9 cellular contexts compared by ENCODE assay signal in genomic region chr17:80861360-80861861, GRCh38.
A peak's percentile ranks its signal among the peaks of the same experiment; 100 is the strongest.
DNase-seq lines count a peak whose midpoint lies in the region; ATAC-seq lines count a peak whose summit lies in the region.
"Had no signal": no experiment of that assay in that cellular context is flagged by ENCODE, and none has a peak within 500 bp of the region (broad histone marks: within the 10 kb centered on the region; RNA-seq: fewer than 3 reads in every experiment).

No MANE protein-coding gene starts in this region.

- DNase-seq in NCI-H748 (lab: John Stamatoyannopoulos, UW; ENCODE audit: unreplicated experiment) = peak; percentile 28
- DNase-seq in NCI-H748 treated with DMSO at 0.1 percent for 48 hours (lab: John Stamatoyannopoulos, UW) = no peak
- no peak for DNase-seq in activated CD8-positive, alpha-beta T cell treated with anti-CD3 and anti-CD28 coated beads, Interleukin-2, amount 10 ng/mL, durations not matched to agents 7 days and 5 days
- DNase-seq in neuronal stem cell (ENCODE audit: low spot score) = no peak
- no peak for DNase-seq in AG08396 (ENCODE audit: low spot score)
- no peak for DNase-seq in HCEC 1CT

- H2BK15ac ChIP-seq in neuronal stem cell (ENCODE audit: low read length) = no peak overlapping the region

- H3K18ac ChIP-seq in neuronal stem cell (ENCODE audit: low read length) = no peak overlapping the region

- H3K4me3 Mint-ChIP-seq in activated CD8-positive, alpha-beta T cell treated with anti-CD3 and anti-CD28 coated beads, Interleukin-2, amount 10 ng/mL, durations not matched to agents 7 days and 5 days = no peak overlapping the region

- no peak overlapping the region for H3K23ac ChIP-seq in neuronal stem cell (ENCODE audit: low read depth, low read length, poor library complexity)

- peak overlapping the region; percentile 24 for H2BK5ac ChIP-seq in neuronal stem cell (ENCODE audit: low read length)

- CTCF ChIA-PET in activated CD8-positive, alpha-beta T cell treated with anti-CD3 and anti-CD28 coated beads, Interleukin-2, amount 10 ng/mL, durations not matched to agents 7 days and 5 days (lab: Charles Lee) = interaction anchor here (1.0 to 2.5 kb wide), 7 partner anchors 11 to 98 kb away, joined by 3 to 6 read pairs (median 4); no protein-coding TSS in a partner anchor

- no CpG with 5 or more reads among the region's 11 CpGs for whole genome bisulfite sequencing in neuronal stem cell (ENCODE audit: extremely low coverage in 2 of 2, insufficient read length in 2 of 2, insufficient replicate concordance in 1 of 2), 2 donors

- ATAC-seq in activated CD8-positive, alpha-beta T cell treated with anti-CD3 and anti-CD28 coated beads, Interleukin-2, amount 10 ng/mL, durations not matched to agents 7 days and 5 days = no peak
- ATAC-seq in HG03139 (IDR thresholded peaks at IDR 0.05; ENCODE audit: unreplicated experiment) = no peak

- H3K27ac ChIP-seq in KOPT-K1 (ENCODE audit: low read depth, low read length, poor library complexity, severe bottlenecking) (peak overlapping the region; percentile 77), neuronal stem cell (replicated peaks; ENCODE audit: low read length) (no peak overlapping the region)
- H3K27ac ChIP-seq: brain microvascular endothelial cell had no signal

- H3K9me3 ChIP-seq in KOPT-K1 (ENCODE audit: insufficient read depth, low read length, poor library complexity, severe bottlenecking) (no peaks in the 10 kb centered on the region), neuronal stem cell (replicated peaks in 1 of 2; ENCODE audit: control insufficient read depth in 2 of 2, insufficient read depth in 1 of 2, low read depth in 1 of 2, low read length in 2 of 2) (peaks cover 7 to 8% of the 10 kb centered on the region in 2 donors)

- H3K4ac ChIP-seq in neuronal stem cell (ENCODE audit: low read length) = no peak overlapping the region

- no peak overlapping the region for H3K14ac ChIP-seq in neuronal stem cell (ENCODE audit: low read length)

- POLR2A ChIA-PET in activated CD8-positive, alpha-beta T cell treated with anti-CD3 and anti-CD28 coated beads, Interleukin-2, amount 10 ng/mL, durations not matched to agents 7 days and 5 days (lab: Charles Lee) = interaction anchor here (2.2 to 2.3 kb wide), 2 partner anchors 14 to 16 kb away, joined by 8 to 9 read pairs; no protein-coding TSS in a partner anchor

- no peak overlapping the region for H2BK12ac ChIP-seq in neuronal stem cell (ENCODE audit: low read length)

- H3K27me3 Mint-ChIP-seq in activated CD8-positive, alpha-beta T cell treated with anti-CD3 and anti-CD28 coated beads, Interleukin-2, amount 10 ng/mL, durations not matched to agents 7 days and 5 days (ENCODE audit: low read depth) = no peaks in the 10 kb centered on the region

- no peak overlapping the region for H4K8ac ChIP-seq in neuronal stem cell (ENCODE audit: low read depth, low read length)

- H3K36me3 Mint-ChIP-seq in activated CD8-positive, alpha-beta T cell treated with anti-CD3 and anti-CD28 coated beads, Interleukin-2, amount 10 ng/mL, durations not matched to agents 7 days and 5 days (ENCODE audit: low read depth) = peaks cover 75% of the 10 kb centered on the region

- peak overlapping the region; percentile 92 for H3K27ac Mint-ChIP-seq in activated CD8-positive, alpha-beta T cell treated with anti-CD3 and anti-CD28 coated beads, Interleukin-2, amount 10 ng/mL, durations not matched to agents 7 days and 5 days

- no peak overlapping the region for H3K4me3 ChIP-seq in neuronal stem cell (ENCODE audit: low read length in 2 of 2)

- H4K91ac ChIP-seq in neuronal stem cell (ENCODE audit: low read depth, low read length, poor library complexity) = no peak overlapping the region

- H3K4me1 ChIP-seq in neuronal stem cell (ENCODE audit: control insufficient read depth in 2 of 2, insufficient read depth in 1 of 2, low read depth in 1 of 2, low read length in 2 of 2) = peaks cover 0 to 8% of the 10 kb centered on the region in 2 donors

- no peak overlapping the region for H2BK120ac ChIP-seq in neuronal stem cell (ENCODE audit: low read depth, low read length)

- H3K4me1 Mint-ChIP-seq in activated CD8-positive, alpha-beta T cell treated with anti-CD3 and anti-CD28 coated beads, Interleukin-2, amount 10 ng/mL, durations not matched to agents 7 days and 5 days (ENCODE audit: low read depth) = peaks cover 83% of the 10 kb centered on the region

- no peak overlapping the region for H3K4me2 ChIP-seq in neuronal stem cell (ENCODE audit: insufficient read depth, low read length, poor library complexity, severe bottlenecking)

- no peaks in the 10 kb centered on the region for H3K27me3 ChIP-seq in neuronal stem cell (ENCODE audit: control insufficient read depth in 3 of 3, insufficient read depth in 3 of 3, low read depth in 1 of 3, low read length in 3 of 3)
- H3K27me3 ChIP-seq: brain microvascular endothelial cell had no signal

- no peak overlapping the region for H2AK5ac ChIP-seq in neuronal stem cell (ENCODE audit: low read depth, low read length)

- H2AFZ ChIP-seq in neuronal stem cell (ENCODE audit: low read length) = no peak overlapping the region

- H3K79me1 ChIP-seq in neuronal stem cell (ENCODE audit: low read depth, low read length) = no peaks in the 10 kb centered on the region

- no peak overlapping the region for H3K9ac ChIP-seq in neuronal stem cell (ENCODE audit: low read depth, low read length, poor library complexity)

- H3K36me3 ChIP-seq in KOPT-K1 (ENCODE audit: insufficient read depth, low read length) (peaks cover 68% of the 10 kb centered on the region), neuronal stem cell (replicated peaks in 1 of 2; ENCODE audit: control insufficient read depth in 2 of 2, insufficient read depth in 2 of 2, low read length in 2 of 2) (peaks cover 6 to 31% of the 10 kb centered on the region in 2 donors)
- H3K36me3 ChIP-seq: brain microvascular endothelial cell had no signal

- no peaks in the 10 kb centered on the region for H3K9me3 Mint-ChIP-seq in activated CD8-positive, alpha-beta T cell treated with anti-CD3 and anti-CD28 coated beads, Interleukin-2, amount 10 ng/mL, durations not matched to agents 7 days and 5 days (ENCODE audit: insufficient read depth)
